In the genomic region with DNA sequence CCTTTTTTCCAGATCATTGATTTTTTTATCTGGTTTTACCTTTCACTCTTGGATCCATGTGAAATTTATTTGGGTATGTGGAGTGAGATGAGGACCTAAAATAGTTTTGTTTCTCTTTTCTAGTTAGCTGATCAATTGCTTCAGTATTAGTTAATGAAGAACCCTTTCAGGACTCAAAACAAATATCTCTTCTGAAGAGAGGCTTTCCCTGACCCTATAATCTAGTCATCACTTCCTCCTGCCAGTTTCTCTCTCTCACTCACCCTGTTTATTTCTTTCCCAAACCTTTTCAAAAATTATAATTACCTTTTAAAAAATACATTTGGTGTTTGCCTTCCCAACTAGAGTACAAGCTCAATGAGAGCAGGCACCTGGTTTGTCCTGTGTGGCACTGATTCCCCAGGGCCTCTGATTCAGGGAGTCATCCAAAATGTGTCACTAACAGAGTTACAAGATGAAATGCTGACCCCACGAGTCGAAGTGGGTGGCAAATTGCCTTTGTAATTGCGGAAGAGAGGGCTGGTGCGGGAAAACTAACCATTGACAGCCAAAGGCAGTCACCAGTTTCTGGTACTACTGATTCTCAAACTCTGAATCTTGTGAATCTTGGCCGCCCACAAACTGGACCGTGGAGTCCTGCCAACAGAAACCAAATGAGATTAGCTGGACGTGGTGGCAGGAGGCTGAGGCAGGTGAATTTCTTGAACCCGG, we compare ENCODE assay signal across 1 cellular context.
A peak's percentile ranks its signal among the peaks of the same experiment; 100 is the strongest.
TF ChIP-seq lines count a peak whose summit lies in the region.

No MANE protein-coding gene starts in this region.

TF ChIP-seq in liver, 16 proteins besides CTCF, POLR2A, EP300 and RAD21 (continued from another document):
- TF ChIP-seq, protein P1, sequence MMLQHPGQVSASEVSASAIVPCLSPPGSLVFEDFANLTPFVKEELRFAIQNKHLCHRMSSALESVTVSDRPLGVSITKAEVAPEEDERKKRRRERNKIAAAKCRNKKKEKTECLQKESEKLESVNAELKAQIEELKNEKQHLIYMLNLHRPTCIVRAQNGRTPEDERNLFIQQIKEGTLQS (IDR thresholded peaks at IDR 0.05), result no peak
- TF ChIP-seq EGR1 (IDR thresholded peaks at IDR 0.05; ENCODE audit: low read depth in 2 of 2) (peak in 1 of 2 donors; percentile 43), HNF4G (IDR thresholded peaks at IDR 0.05) (no peak), SP1 (IDR thresholded peaks at IDR 0.05) (no peak), RXRA (IDR thresholded peaks at IDR 0.05) (peak in 1 of 2 donors; percentile 63), GABPA (IDR thresholded peaks at IDR 0.05 in 1 of 2, conservative IDR thresholded peaks at IDR 0.05 in 1 of 2) (no peak), JUND (IDR thresholded peaks at IDR 0.05) (peak in 1 of 2 donors; percentile 35)
- TF ChIP-seq, protein P2, sequence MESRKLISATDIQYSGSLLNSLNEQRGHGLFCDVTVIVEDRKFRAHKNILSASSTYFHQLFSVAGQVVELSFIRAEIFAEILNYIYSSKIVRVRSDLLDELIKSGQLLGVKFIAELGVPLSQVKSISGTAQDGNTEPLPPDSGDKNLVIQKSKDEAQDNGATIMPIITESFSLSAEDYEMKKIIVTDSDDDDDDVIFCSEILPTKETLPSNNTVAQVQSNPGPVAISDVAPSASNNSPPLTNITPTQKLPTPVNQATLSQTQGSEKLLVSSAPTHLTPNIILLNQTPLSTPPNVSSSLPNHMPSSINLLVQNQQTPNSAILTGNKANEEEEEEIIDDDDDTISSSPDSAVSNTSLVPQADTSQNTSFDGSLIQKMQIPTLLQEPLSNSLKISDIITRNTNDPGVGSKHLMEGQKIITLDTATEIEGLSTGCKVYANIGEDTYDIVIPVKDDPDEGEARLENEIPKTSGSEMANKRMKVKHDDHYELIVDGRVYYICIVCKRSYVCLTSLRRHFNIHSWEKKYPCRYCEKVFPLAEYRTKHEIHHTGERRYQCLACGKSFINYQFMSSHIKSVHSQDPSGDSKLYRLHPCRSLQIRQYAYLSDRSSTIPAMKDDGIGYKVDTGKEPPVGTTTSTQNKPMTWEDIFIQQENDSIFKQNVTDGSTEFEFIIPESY (IDR thresholded peaks at IDR 0.05), result peak; percentile 65
- TF ChIP-seq, protein P3, sequence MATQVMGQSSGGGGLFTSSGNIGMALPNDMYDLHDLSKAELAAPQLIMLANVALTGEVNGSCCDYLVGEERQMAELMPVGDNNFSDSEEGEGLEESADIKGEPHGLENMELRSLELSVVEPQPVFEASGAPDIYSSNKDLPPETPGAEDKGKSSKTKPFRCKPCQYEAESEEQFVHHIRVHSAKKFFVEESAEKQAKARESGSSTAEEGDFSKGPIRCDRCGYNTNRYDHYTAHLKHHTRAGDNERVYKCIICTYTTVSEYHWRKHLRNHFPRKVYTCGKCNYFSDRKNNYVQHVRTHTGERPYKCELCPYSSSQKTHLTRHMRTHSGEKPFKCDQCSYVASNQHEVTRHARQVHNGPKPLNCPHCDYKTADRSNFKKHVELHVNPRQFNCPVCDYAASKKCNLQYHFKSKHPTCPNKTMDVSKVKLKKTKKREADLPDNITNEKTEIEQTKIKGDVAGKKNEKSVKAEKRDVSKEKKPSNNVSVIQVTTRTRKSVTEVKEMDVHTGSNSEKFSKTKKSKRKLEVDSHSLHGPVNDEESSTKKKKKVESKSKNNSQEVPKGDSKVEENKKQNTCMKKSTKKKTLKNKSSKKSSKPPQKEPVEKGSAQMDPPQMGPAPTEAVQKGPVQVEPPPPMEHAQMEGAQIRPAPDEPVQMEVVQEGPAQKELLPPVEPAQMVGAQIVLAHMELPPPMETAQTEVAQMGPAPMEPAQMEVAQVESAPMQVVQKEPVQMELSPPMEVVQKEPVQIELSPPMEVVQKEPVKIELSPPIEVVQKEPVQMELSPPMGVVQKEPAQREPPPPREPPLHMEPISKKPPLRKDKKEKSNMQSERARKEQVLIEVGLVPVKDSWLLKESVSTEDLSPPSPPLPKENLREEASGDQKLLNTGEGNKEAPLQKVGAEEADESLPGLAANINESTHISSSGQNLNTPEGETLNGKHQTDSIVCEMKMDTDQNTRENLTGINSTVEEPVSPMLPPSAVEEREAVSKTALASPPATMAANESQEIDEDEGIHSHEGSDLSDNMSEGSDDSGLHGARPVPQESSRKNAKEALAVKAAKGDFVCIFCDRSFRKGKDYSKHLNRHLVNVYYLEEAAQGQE (IDR thresholded peaks at IDR 0.05), result peak; percentile 51
- TF ChIP-seq, protein P4, sequence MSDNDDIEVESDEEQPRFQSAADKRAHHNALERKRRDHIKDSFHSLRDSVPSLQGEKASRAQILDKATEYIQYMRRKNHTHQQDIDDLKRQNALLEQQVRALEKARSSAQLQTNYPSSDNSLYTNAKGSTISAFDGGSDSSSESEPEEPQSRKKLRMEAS (IDR thresholded peaks at IDR 0.05), result peak; percentile 49
